Comparison of ENCODE assay signal across 8 cellular contexts in the genomic region with DNA sequence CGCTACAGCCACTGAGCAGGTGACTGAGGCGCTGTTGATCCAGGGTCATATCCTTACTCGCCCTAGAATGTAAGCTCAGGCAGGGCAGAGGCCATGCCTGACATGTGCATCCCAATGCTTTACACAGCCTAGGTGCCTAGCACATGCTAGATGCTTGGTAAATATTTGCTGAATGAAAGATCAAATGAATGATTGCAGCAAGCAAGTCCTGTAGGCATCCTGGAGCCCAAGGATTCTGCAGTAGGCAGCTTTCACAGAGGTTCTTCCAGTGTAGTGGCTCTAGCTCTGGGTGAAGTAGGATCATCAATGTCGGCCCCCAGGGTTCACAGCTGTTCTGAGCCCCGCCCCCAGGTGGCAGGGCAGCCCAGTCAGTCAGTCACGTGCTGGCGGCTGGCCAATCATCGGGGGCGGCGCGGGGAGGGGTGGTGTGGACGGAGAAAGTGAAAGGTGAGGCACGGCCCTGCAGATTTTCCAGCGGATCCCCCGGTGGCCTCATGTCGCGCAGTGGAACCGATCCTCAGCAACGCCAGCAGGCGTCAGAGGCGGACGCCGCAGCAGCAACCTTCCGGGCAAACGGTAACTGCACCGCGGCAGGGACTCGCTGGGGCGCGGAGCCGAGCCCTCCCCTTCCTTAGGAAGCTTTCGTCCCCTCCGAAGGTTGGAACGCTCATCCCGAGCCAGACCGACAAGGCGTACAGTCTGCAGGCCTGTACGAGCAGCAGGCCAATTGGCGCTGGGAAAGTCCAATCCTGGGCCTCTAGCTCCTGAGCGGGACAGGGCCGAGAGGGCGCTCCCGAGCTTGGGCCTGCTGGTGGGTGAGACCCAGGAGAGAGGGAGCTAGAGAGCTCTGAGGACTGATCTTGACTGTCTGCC. TPM values are rescaled to one million over a fixed set of nuclear protein-coding genes. Genes with fewer than 3 reads are reported as not detected.
DNase-seq lines count a peak whose midpoint lies in the region; ATAC-seq and TF ChIP-seq lines count a peak whose summit lies in the region.

TSS of gene GALT (plus strand) at position 465 of the 873 bp plus-strand sequence. CDS start at position 495, 30 bp downstream.

- peak; percentile 92 for DNase-seq in DMS79 (lab: John Stamatoyannopoulos, UW)
- DNase-seq in KBM-7: peak; percentile 96
- DNase-seq in activated T-cell treated with anti-CD3 and anti-CD28 coated beads, Interleukin-2, amount 50 U/mL, for 48 hours: peak; percentile 99
- DNase-seq in myocyte (ENCODE audit: low read depth): peak; percentile 93
- peak; percentile 94 to 95 for DNase-seq in stimulated activated CD8-positive, alpha-beta memory T cell treated with anti-CD3 and anti-CD28 coated beads, Interleukin-7, amount 100 ng/mL, for 4 hours (ENCODE audit: low read depth in 2 of 2)

- ATAC-seq in GM21717 (IDR thresholded peaks at IDR 0.05; ENCODE audit: unreplicated experiment) (peak; percentile 93), esophagus mucosa (peak; percentile 82)

- in situ Hi-C loops in KBM-7 (cut with MboI; ENCODE audit: low pct_unique_long_range_greater_than_20kb, low sequenced_read_pairs): no loop called here

TF ChIP-seq in PFSK-1, 5 proteins besides CTCF, POLR2A, EP300 and RAD21:
- peak; percentile 16 for TF ChIP-seq FOXP2 (optimal IDR thresholded peaks at IDR 0.05; ENCODE audit: borderline replicate concordance, extremely low read depth, extremely low read length, insufficient read depth)
- TF ChIP-seq POLR2AphosphoS5 (IDR thresholded peaks at IDR 0.05; ENCODE audit: low read depth, low read length): peak; percentile 86
- TF ChIP-seq SIN3A (IDR thresholded peaks at IDR 0.05; ENCODE audit: borderline replicate concordance, insufficient read depth, low read length): peak; percentile 23; the same call in 1 of the 2 replicates
- TF ChIP-seq, protein P1, sequence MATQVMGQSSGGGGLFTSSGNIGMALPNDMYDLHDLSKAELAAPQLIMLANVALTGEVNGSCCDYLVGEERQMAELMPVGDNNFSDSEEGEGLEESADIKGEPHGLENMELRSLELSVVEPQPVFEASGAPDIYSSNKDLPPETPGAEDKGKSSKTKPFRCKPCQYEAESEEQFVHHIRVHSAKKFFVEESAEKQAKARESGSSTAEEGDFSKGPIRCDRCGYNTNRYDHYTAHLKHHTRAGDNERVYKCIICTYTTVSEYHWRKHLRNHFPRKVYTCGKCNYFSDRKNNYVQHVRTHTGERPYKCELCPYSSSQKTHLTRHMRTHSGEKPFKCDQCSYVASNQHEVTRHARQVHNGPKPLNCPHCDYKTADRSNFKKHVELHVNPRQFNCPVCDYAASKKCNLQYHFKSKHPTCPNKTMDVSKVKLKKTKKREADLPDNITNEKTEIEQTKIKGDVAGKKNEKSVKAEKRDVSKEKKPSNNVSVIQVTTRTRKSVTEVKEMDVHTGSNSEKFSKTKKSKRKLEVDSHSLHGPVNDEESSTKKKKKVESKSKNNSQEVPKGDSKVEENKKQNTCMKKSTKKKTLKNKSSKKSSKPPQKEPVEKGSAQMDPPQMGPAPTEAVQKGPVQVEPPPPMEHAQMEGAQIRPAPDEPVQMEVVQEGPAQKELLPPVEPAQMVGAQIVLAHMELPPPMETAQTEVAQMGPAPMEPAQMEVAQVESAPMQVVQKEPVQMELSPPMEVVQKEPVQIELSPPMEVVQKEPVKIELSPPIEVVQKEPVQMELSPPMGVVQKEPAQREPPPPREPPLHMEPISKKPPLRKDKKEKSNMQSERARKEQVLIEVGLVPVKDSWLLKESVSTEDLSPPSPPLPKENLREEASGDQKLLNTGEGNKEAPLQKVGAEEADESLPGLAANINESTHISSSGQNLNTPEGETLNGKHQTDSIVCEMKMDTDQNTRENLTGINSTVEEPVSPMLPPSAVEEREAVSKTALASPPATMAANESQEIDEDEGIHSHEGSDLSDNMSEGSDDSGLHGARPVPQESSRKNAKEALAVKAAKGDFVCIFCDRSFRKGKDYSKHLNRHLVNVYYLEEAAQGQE (IDR thresholded peaks at IDR 0.05; ENCODE audit: insufficient read depth in 1 of 2, low read depth in 2 of 2, low read length in 2 of 2): no peak

RNA-seq across cellular contexts. Expression of gene GALT, which starts in this region (rescaled TPM):
- polyA plus RNA-seq in PFSK-1 (2012; ENCODE audit: insufficient read length, low read depth): 47.3 TPM
- 14.6 TPM for total RNA-seq in esophagus mucosa
- total RNA-seq in myocyte: 22.9 and 24.0 TPM in 2 replicates
- polyA plus RNA-seq in myocyte (2012): 32.7 TPM

Comparison
In these comparisons a context has a peak if more than half of its experiments do, and no peak if none do; other contexts are left out.
1. Peak in every context shown above with its lines: DNase-seq and ATAC-seq.